13 cellular contexts compared by ENCODE assay signal in the genomic region with DNA sequence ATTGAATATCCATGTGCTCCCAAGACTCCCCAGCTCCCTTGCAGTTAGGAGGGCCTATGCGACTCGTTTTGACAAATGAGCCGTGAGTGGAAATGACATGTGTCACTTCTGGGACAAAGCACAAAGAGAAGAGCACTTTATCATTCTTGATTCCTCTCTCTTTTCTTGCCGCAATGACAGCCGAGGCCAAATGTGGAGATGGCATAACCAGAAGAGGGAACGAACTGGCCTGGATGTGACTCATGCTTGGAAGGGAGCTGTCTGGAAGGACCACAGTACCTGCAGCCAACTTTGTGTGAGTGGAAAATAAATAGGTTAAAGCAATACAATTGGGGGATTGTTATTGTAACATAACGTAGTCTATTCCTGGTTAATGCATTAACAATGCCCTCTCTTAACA.
DNase-seq lines count a peak whose midpoint lies in the region; ATAC-seq, FAIRE-seq and TF ChIP-seq lines count a peak whose summit lies in the region.
"Had no signal": no experiment of that assay in that cellular context is flagged by ENCODE, and none has a peak within 500 bp of the region (broad histone marks: within the 10 kb centered on the region; RNA-seq: fewer than 3 reads in every experiment).

No MANE protein-coding gene starts in this region.

- FAIRE-seq in urothelium cell line (lab: Jason Lieb, UNC), result no peak
- FAIRE-seq: A204.1 had no signal

- DNase-seq in NCI-H2227 treated with DMSO at 0.1 percent for 48 hours (lab: John Stamatoyannopoulos, UW), result peak; percentile 14
- no peak for DNase-seq in NCI-H2227 (lab: John Stamatoyannopoulos, UW; ENCODE audit: unreplicated experiment)
- peak; percentile 29 for DNase-seq in astrocyte of the cerebellum (ENCODE audit: low read depth)
- DNase-seq in left kidney (ENCODE audit: low read depth, low spot score), result peak; percentile 33
- peak; percentile 54 for DNase-seq in urothelium cell line (ENCODE audit: low spot score)
- DNase-seq in NCI-H526 treated with DMSO at 0.1 percent for 48 hours (lab: John Stamatoyannopoulos, UW), result no peak
- DNase-seq: COR-L47, lower lobe of right lung, NCI-H1105 treated with DMSO at 0.1 percent for 48 hours had no signal

- ATAC-seq in GM19035 (IDR thresholded peaks at IDR 0.05; ENCODE audit: unreplicated experiment), result no peak
- ATAC-seq in HG03378 (IDR thresholded peaks at IDR 0.05; ENCODE audit: unreplicated experiment), result no peak
- ATAC-seq: activated naive CD4-positive, alpha-beta T cell treated with anti-CD3 and anti-CD28 coated beads, Interleukin-2, amount 50 U/mL, for 72 hours; lower lobe of right lung had no signal

- in situ Hi-C loops in astrocyte of the cerebellum (cut with HindIII; ENCODE audit: low sequenced_read_pairs), result loop anchor here (25.0 kb wide), 1 partner anchor 408 kb away; no protein-coding TSS in a partner anchor

- no peak for TF ChIP-seq CTCF in astrocyte of the cerebellum (IDR thresholded peaks at IDR 0.05; ENCODE audit: low read depth, low read length, missing control alignments)

- H3K4me3 ChIP-seq in astrocyte of the cerebellum (ENCODE audit: low read depth, low read length), result no peak overlapping the region
- H3K4me3 ChIP-seq: lower lobe of right lung had no signal

Comparison
In these comparisons a context has a peak if more than half of its experiments do, and no peak if none do; other contexts are left out.
1. DNase-seq: peak in NCI-H2227 treated with DMSO at 0.1 percent for 48 hours (single experiment), astrocyte of the cerebellum (single experiment), left kidney (single experiment) and urothelium cell line (single experiment); none in NCI-H2227 (single experiment) and NCI-H526 treated with DMSO at 0.1 percent for 48 hours (single experiment).